8 cellular contexts compared by ENCODE assay signal in the genomic region with DNA sequence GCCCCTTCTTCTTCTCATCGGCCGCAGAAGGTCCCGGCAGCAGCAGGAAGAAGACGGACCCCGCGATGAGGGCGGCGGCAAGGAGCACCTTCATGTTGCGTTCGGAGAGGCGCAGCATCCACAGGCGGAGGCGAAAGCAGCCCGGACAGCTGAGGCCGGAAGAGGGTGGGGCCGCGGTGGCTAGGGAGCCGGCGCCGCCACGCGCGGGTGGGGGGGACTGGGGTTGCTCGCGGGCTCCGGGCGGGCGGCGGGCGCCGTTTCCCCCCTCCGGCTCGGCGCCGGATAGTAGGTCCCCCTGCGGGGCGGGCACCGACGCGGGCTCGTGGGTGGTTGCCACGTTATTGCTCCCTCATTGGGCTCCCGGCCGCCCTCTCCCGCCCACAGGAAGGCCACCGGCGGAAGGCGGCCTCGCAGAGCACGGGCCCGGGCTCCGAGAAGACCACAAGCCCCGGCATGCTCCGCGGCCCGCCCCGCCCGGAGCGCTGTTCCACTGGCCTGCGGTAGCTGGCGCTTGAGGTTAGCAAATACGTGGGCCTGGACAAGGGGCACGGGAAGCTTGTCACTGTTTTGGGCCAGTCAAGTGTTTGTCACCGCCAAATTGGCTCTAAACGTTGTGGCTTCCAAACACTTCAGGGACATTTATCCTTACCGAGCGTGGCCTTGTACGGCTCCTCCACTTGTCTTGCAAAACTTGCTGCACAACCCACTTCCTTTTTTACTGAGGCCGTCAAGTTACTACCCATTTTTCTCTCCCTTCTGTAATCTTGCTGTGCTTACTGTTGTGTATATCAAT. TPM values are rescaled to one million over a fixed set of nuclear protein-coding genes. Genes with fewer than 3 reads are reported as not detected.
DNase-seq lines count a peak whose midpoint lies in the region; ATAC-seq, FAIRE-seq and TF ChIP-seq lines count a peak whose summit lies in the region.

A gene (minus strand): TSS at position 154 of the 793 bp plus-strand sequence. CDS start 36 bp downstream, at position 118.

- WGBS in adipose tissue, 3 donors = 0 to 1% (median 0%) methylated on average over 53 to 69 of the region's 69 CpGs
- WGBS in heart left ventricle, 4 donors = 1% methylated on average over 11 to 69 of the region's 69 CpGs

- H3K4me1 ChIP-seq in heart left ventricle (peaks cover 11 to 58% (median 44%) of the 10 kb centered on the region in 12 donors), upper lobe of right lung (peaks cover 37% of the 10 kb centered on the region)

- H3K9me3 ChIP-seq in heart left ventricle = no peaks in the 10 kb centered on the region
- no peaks in the 10 kb centered on the region for H3K9me3 ChIP-seq in upper lobe of right lung

- H3K27ac ChIP-seq in adipose tissue (ENCODE audit: low read depth, low read length) (peak within 1 kb of the TSS; percentile 4), heart left ventricle (peak within 1 kb of the TSS; percentile 72 to 95 (median 90)), upper lobe of right lung (peak within 1 kb of the TSS; percentile 96)

- no peaks in the 10 kb centered on the region for H3K27me3 ChIP-seq in heart left ventricle
- H3K27me3 ChIP-seq in upper lobe of right lung = no peaks in the 10 kb centered on the region

- H3K36me3 ChIP-seq in heart left ventricle (peaks cover 0 to 39% (median 36%) of the 10 kb centered on the region in 9 donors), upper lobe of right lung (peaks cover 36% of the 10 kb centered on the region)

- intact Hi-C loops in heart left ventricle (cut with DNase I) (loop anchor here in 4 of 10 donors (2.0 to 5.0 kb wide), 2 partner anchors 68 to 194 kb away; a partner anchor contains a TSS), posterior vena cava (cut with DNase I) (no loop called here), upper lobe of right lung (cut with DNase I) (no loop called here)

- peak; percentile 91 for FAIRE-seq in GM12891 (lab: Jason Lieb, UNC)

- peak; percentile 95 for DNase-seq in GM12891 (ENCODE audit: insufficient read length, low spot score)
- peak; percentile 96 for DNase-seq in NCI-H1436 (lab: John Stamatoyannopoulos, UW)
- DNase-seq in T follicular helper cell (ENCODE audit: low read depth) = peak; percentile 92
- peak; percentile 97 to 100 (median 99) for DNase-seq in heart left ventricle
- peak; percentile 100 for DNase-seq in posterior vena cava (ENCODE audit: low spot score)
- peak; percentile 100 for DNase-seq in upper lobe of right lung

- peak; percentile 92 for TF ChIP-seq POLR2A in GM12891 (IDR thresholded peaks at IDR 0.05; ENCODE audit: low read depth, low read length)
- peak; percentile 41 to 72 for TF ChIP-seq POLR2A in heart left ventricle (IDR thresholded peaks at IDR 0.05)

- TF ChIP-seq CTCF in heart left ventricle (IDR thresholded peaks at IDR 0.05) (peak in 11 of 12 donors; percentile 20 to 76 (median 43)), upper lobe of right lung (IDR thresholded peaks at IDR 0.05) (peak; percentile 51)

- ATAC-seq in HG02840 (IDR thresholded peaks at IDR 0.05; ENCODE audit: low FRiP score, unreplicated experiment) (peak; percentile 86), heart left ventricle (peak; percentile 94 to 97 (median 96)), upper lobe of right lung (peak; percentile 96)

- H3K4me3 ChIP-seq in heart left ventricle (peak within 1 kb of the TSS; percentile 67 to 95 (median 84)), upper lobe of right lung (peak within 1 kb of the TSS; percentile 89)

TF ChIP-seq in GM12891, 5 proteins besides CTCF, POLR2A, EP300 and RAD21:
- TF ChIP-seq POU2F2 (IDR thresholded peaks at IDR 0.05; ENCODE audit: low read depth, low read length) (peak; percentile 84), TAF1 (IDR thresholded peaks at IDR 0.05; ENCODE audit: low read depth, low read length) (peak; percentile 95), POLR2AphosphoS5 (IDR thresholded peaks at IDR 0.05; ENCODE audit: low read depth, low read length) (peak; percentile 97), PAX5 (IDR thresholded peaks at IDR 0.05; ENCODE audit: insufficient read depth, low read length, severe bottlenecking) (no peak), SPI1 (IDR thresholded peaks at IDR 0.05; ENCODE audit: low read depth, low read length) (peak; percentile 94)

RNA-seq across cellular contexts. Expression of the gene that starts here (rescaled TPM):
- 328 TPM for polyA plus RNA-seq in GM12891 (2012; ENCODE audit: low read depth, missing spikeins)
- 100 to 1,000 TPM; 392 to 563 (median 563) TPM for polyA plus RNA-seq in adipose tissue
- total RNA-seq in heart left ventricle = 100 to 1,000 TPM in 5 of 9 donors, 10 to 100 TPM in 4; 73.7 to 239 (median 113) TPM
- polyA plus RNA-seq in heart left ventricle = 100 to 1,000 TPM; 142 to 341 TPM
- total RNA-seq in posterior vena cava = 100 to 1,000 TPM; 351 to 457 TPM
- 389 TPM for total RNA-seq in upper lobe of right lung

Comparison
In these comparisons a context has a peak if more than half of its experiments do, and no peak if none do; other contexts are left out.
1. Peak in every context shown above with its lines: DNase-seq, ATAC-seq, H3K4me3 ChIP-seq and H3K27ac ChIP-seq.
2. H3K27ac ChIP-seq: peak in every context shown above with its lines; median percentile 96 in upper lobe of right lung; 90 in heart left ventricle; 4 in adipose tissue.